Comparison of ENCODE assay signal across 23 cellular contexts in genomic region chr19:42436006-42436405, GRCh38. TPM values are rescaled to one million over a fixed set of nuclear protein-coding genes. Genes with fewer than 3 reads are reported as not detected.
DNase-seq lines count a peak whose midpoint lies in the region; ATAC-seq, FAIRE-seq and TF ChIP-seq lines count a peak whose summit lies in the region.
"Had no signal": no experiment of that assay in that cellular context is flagged by ENCODE, and none has a peak within 500 bp of the region (broad histone marks: within the 10 kb centered on the region; RNA-seq: fewer than 3 reads in every experiment).

No MANE protein-coding gene starts in this region.

- ATAC-seq in HepG2 (no peak), right lobe of liver (no peak), upper lobe of right lung (peak; percentile 8), GM21515 (IDR thresholded peaks at IDR 0.05; ENCODE audit: unreplicated experiment) (no peak)
- ATAC-seq: A549; HCT116; psoas muscle; stimulated activated naive CD8-positive, alpha-beta T cell treated with anti-CD3 and anti-CD28 coated beads, Interleukin-15, Interleukin-2, amounts not matched to agents 100 U/mL and 50 U/mL, for 24 hours had no signal

- peak overlapping the region; percentile 31 for H3K4me2 ChIP-seq in HepG2 (ENCODE audit: low read depth, low read length)
- H3K4me2 ChIP-seq: A549, neural progenitor cell had no signal

- TF ChIP-seq EP300 in HepG2 (IDR thresholded peaks at IDR 0.05; ENCODE audit: low read depth in 2 of 2, low read length in 2 of 2) (peak in 1 of 2 experiments; percentile 27; a peak in 1 of 4 replicates), HepG2 (CRISPR knock-in tag; IDR thresholded peaks at IDR 0.05; ENCODE audit: borderline replicate concordance) (no peak)

- no peaks in the 10 kb centered on the region for H3K79me2 ChIP-seq in HepG2 (ENCODE audit: insufficient read depth, low read length)

- DNase-seq in HepG2 (ENCODE audit: low spot score) = peak; percentile 42
- DNase-seq in right lobe of liver = no peak
- DNase-seq in RPMI7951 (ENCODE audit: low read depth) = peak; percentile 20
- peak; percentile 70 for DNase-seq in fibroblast of villous mesenchyme (ENCODE audit: low read depth)
- no peak for DNase-seq in upper lobe of right lung
- DNase-seq in activated CD4-positive, alpha-beta T cell treated with anti-CD3 and anti-CD28 coated beads for 48 hours = no peak
- DNase-seq in OCI-M1 (lab: John Stamatoyannopoulos, UW) = no peak
- DNase-seq: activated naive CD4-positive, alpha-beta T cell treated with anti-CD3 and anti-CD28 coated beads, Interleukin-2, amount 10 ng/mL, durations not matched to agents 7 days and 5 days; CD4-positive, CD25-positive, alpha-beta regulatory T cell; endodermal cell; foreskin melanocyte; KBM-7; kidney glomerular epithelial cell; NCI-H1092; psoas muscle; stimulated activated naive CD8-positive, alpha-beta T cell treated with anti-CD3 and anti-CD28 coated beads, Interleukin-15, Interleukin-2, amounts not matched to agents 100 U/mL and 50 U/mL, for 24 hours had no signal

- H3K27me3 ChIP-seq in HepG2 (ENCODE audit: control insufficient read depth in 1 of 2, insufficient read depth in 2 of 2, low read length in 2 of 2) = no peaks in the 10 kb centered on the region
- no peaks in the 10 kb centered on the region for H3K27me3 ChIP-seq in right lobe of liver
- H3K27me3 ChIP-seq in upper lobe of right lung = no peaks in the 10 kb centered on the region
- H3K27me3 ChIP-seq: neural progenitor cell, upper lobe of left lung had no signal

- TF ChIP-seq POLR2A in HepG2 (IDR thresholded peaks at IDR 0.05; ENCODE audit: insufficient read depth in 1 of 2, low read depth in 2 of 2, low read length in 2 of 2) = no peak
- no peak for TF ChIP-seq POLR2A in right lobe of liver (IDR thresholded peaks at IDR 0.05)

- WGBS in HepG2 (ENCODE audit: low lambda C conversion rate) = 16% methylated on average over 3 of the region's 3 CpGs
- WGBS in right lobe of liver (ENCODE audit: insufficient coverage, low coverage, low lambda C conversion rate, missing lambda C conversion rate) = 53% methylated on average over 3 of the region's 3 CpGs

- in situ Hi-C loops in HepG2 (cut with HindIII; ENCODE audit: extremely low pct_ligation_motif_present, low pct_unique_long_range_greater_than_20kb) = no loop called here

- H3K9ac ChIP-seq in HepG2 (ENCODE audit: insufficient read depth, low read depth, low read length) = no peak overlapping the region
- H3K9ac ChIP-seq: neural progenitor cell had no signal

- POLR2A ChIA-PET in HepG2 (lab: Yijun Ruan, JAX) = no interaction called here

- H2AFZ ChIP-seq in HepG2 (ENCODE audit: low read length) = no peak overlapping the region
- H2AFZ ChIP-seq: neural progenitor cell had no signal

- no peak for TF ChIP-seq CTCF in HepG2 (CRISPR knock-in tag; IDR thresholded peaks at IDR 0.05)
- TF ChIP-seq CTCF in right lobe of liver (IDR thresholded peaks at IDR 0.05) = no peak
- TF ChIP-seq CTCF in fibroblast of villous mesenchyme (IDR thresholded peaks at IDR 0.05; ENCODE audit: insufficient read depth, low read depth, low read length) = no peak
- TF ChIP-seq CTCF in upper lobe of right lung (IDR thresholded peaks at IDR 0.05) = no peak

- CTCF ChIA-PET in HepG2 (lab: Yijun Ruan, JAX; ENCODE audit: low intra/inter-chr PET ratio, low total read pairs) = no interaction called here

- H3K36me3 ChIP-seq in HepG2 (replicated peaks in 1 of 2; ENCODE audit: control insufficient read depth in 1 of 2, insufficient read depth in 2 of 2, low read length in 2 of 2) (no peaks in the 10 kb centered on the region), right lobe of liver (no peaks in the 10 kb centered on the region), upper lobe of right lung (peaks cover 9% of the 10 kb centered on the region)
- H3K36me3 ChIP-seq: neural progenitor cell, upper lobe of left lung had no signal

- H3K27ac ChIP-seq in HepG2 (ENCODE audit: extremely low read length, insufficient read depth, low read length) (no peak overlapping the region), right lobe of liver (peak overlapping the region in 1 of 3 donors; percentile 18), upper lobe of right lung (no peak overlapping the region)
- H3K27ac ChIP-seq: A549, neural progenitor cell, psoas muscle had no signal

- no TSS peak for BruUV-seq in HepG2 (replicated peaks; lab: Mats Ljungman, UMichigan)

- no peaks in the 10 kb centered on the region for H4K20me1 ChIP-seq in HepG2 (ENCODE audit: insufficient read depth, low read length)

- H3K9me3 ChIP-seq in HepG2 (ENCODE audit: low read length) = no peaks in the 10 kb centered on the region
- no peaks in the 10 kb centered on the region for H3K9me3 ChIP-seq in right lobe of liver
- H3K9me3 ChIP-seq in upper lobe of right lung = no peaks in the 10 kb centered on the region
- H3K9me3 ChIP-seq: A549, psoas muscle, upper lobe of left lung had no signal

- no peak for TF ChIP-seq RAD21 in HepG2 (CRISPR knock-in tag; IDR thresholded peaks at IDR 0.05)

- H3K4me1 ChIP-seq in HepG2 (ENCODE audit: insufficient read depth, low read length) (peaks cover 73% of the 10 kb centered on the region), right lobe of liver (peaks cover 0 to 18% (median 5%) of the 10 kb centered on the region in 4 donors), upper lobe of right lung (peaks cover 47% of the 10 kb centered on the region)

- H3K4me3 ChIP-seq in HepG2 (replicated peaks in 1 of 3; ENCODE audit: insufficient read depth in 1 of 3, low read depth in 2 of 3, low read length in 3 of 3) = no peak overlapping the region
- no peak overlapping the region for H3K4me3 ChIP-seq in right lobe of liver
- no peak overlapping the region for H3K4me3 ChIP-seq in fibroblast of villous mesenchyme (ENCODE audit: low read depth, low read length)
- H3K4me3 ChIP-seq in upper lobe of right lung = no peak overlapping the region
- H3K4me3 ChIP-seq: A549, neural progenitor cell, psoas muscle, upper lobe of left lung had no signal

- intact Hi-C loops in HepG2 (cut with micrococcal nuclease; ENCODE audit: unreplicated experiment) = no loop called here
- intact Hi-C loops in right lobe of liver (cut with DNase I) = no loop called here
- intact Hi-C loops in upper lobe of right lung (cut with DNase I) = no loop called here

- FAIRE-seq in HepG2 (lab: Jason Lieb, UNC) = peak; percentile 8
- FAIRE-seq: astrocyte had no signal

RNA-seq across cellular contexts. Expression of gene CXCL17, which starts 6.7 kb away (rescaled TPM):
- total RNA-seq in HepG2 (2016; rRNA removed; fragmentation: Illumina TruSeq; extraction: Trizol) = not detected in 2 replicates
- total RNA-seq in HepG2 (2016; cell fraction: cytosol; rRNA removed; fragmentation: Illumina TruSeq; extraction: Trizol; ENCODE audit: low read depth) = not detected in 2 replicates
- not detected in 2 replicates for total RNA-seq in HepG2 (2016; cell fraction: insoluble cytoplasmic fraction; rRNA removed; fragmentation: Illumina TruSeq; extraction: Trizol)
- total RNA-seq in HepG2 (2016; cell fraction: membrane; rRNA removed; fragmentation: Illumina TruSeq; extraction: Trizol) = not detected in 2 replicates
- not detected in 2 replicates for total RNA-seq in HepG2 (2016; cell fraction: nucleus; rRNA removed; fragmentation: Illumina TruSeq; extraction: Trizol)
- polyA plus RNA-seq in HepG2 (2011; rRNA removed) = 0.10 and 0.12 TPM in 2 replicates
- 0.06 and 0.07 TPM in 2 replicates for polyA plus RNA-seq in HepG2 (2011; cell fraction: cytosol; rRNA removed)
- not detected in 2 replicates for polyA plus RNA-seq in HepG2 (2011; cell fraction: nucleus; rRNA removed)
- 0.23 TPM in 1 of 2 replicates, not detected in the other for polyA plus RNA-seq in HepG2 (2012)
- not detected in 2 replicates for polyA plus RNA-seq in HepG2 (2016; cell fraction: cytosol; fragmentation: Illumina TruSeq; extraction: Trizol; ENCODE audit: low read depth)
- polyA plus RNA-seq in HepG2 (2016; cell fraction: insoluble cytoplasmic fraction; fragmentation: Illumina TruSeq; extraction: Trizol; ENCODE audit: low read depth) = not detected in 2 replicates
- polyA plus RNA-seq in HepG2 (2016; cell fraction: membrane; fragmentation: Illumina TruSeq; extraction: Trizol; ENCODE audit: low read depth) = not detected in 2 replicates
- polyA plus RNA-seq in HepG2 (2016; cell fraction: nucleus; fragmentation: Illumina TruSeq; extraction: Trizol; ENCODE audit: insufficient read depth, low read depth) = not detected in 2 replicates
- not detected in 2 replicates for polyA minus RNA-seq in HepG2 (2011; rRNA and poly(A)+ RNA removed; ENCODE audit: low replicate concordance)
- polyA minus RNA-seq in HepG2 (2011; cell fraction: cytosol; rRNA and poly(A)+ RNA removed) = not detected in 2 replicates
- not detected in 2 replicates for polyA minus RNA-seq in HepG2 (2011; cell fraction: nucleus; rRNA and poly(A)+ RNA removed)
- under 1 TPM in 1 of 6 experiments, not detected in 5; 0.29 TPM for total RNA-seq in right lobe of liver
- total RNA-seq in RPMI7951 (2014; rRNA removed; shearing (Covaris generic)) = not detected in 2 replicates
- not detected in 2 replicates for total RNA-seq in fibroblast of villous mesenchyme
- total RNA-seq in upper lobe of right lung = 150 TPM
- total RNA-seq: astrocyte; CD4-positive, CD25-positive, alpha-beta regulatory T cell; mononuclear cell; psoas muscle had no signal

RNA-seq across cellular contexts. Expression of gene LIPE, which starts 8.8 kb away (rescaled TPM):
- total RNA-seq in HepG2 (2016; rRNA removed; fragmentation: Illumina TruSeq; extraction: Trizol) = not detected in 2 replicates
- total RNA-seq in HepG2 (2016; cell fraction: cytosol; rRNA removed; fragmentation: Illumina TruSeq; extraction: Trizol; ENCODE audit: low read depth) = not detected in 2 replicates
- not detected in 2 replicates for total RNA-seq in HepG2 (2016; cell fraction: insoluble cytoplasmic fraction; rRNA removed; fragmentation: Illumina TruSeq; extraction: Trizol)
- total RNA-seq in HepG2 (2016; cell fraction: membrane; rRNA removed; fragmentation: Illumina TruSeq; extraction: Trizol) = not detected in 2 replicates
- not detected in 2 replicates for total RNA-seq in HepG2 (2016; cell fraction: nucleus; rRNA removed; fragmentation: Illumina TruSeq; extraction: Trizol)
- 0.20 TPM in 1 of 2 replicates, not detected in the other for polyA plus RNA-seq in HepG2 (2011; rRNA removed)
- polyA plus RNA-seq in HepG2 (2011; cell fraction: cytosol; rRNA removed) = 0.08 and 0.13 TPM in 2 replicates
- polyA plus RNA-seq in HepG2 (2011; cell fraction: nucleus; rRNA removed) = 0.03 TPM in 1 of 2 replicates, not detected in the other
- polyA plus RNA-seq in HepG2 (2012) = 0.13 and 0.15 TPM in 2 replicates
- not detected in 2 replicates for polyA plus RNA-seq in HepG2 (2016; cell fraction: cytosol; fragmentation: Illumina TruSeq; extraction: Trizol; ENCODE audit: low read depth)
- not detected in 2 replicates for polyA plus RNA-seq in HepG2 (2016; cell fraction: insoluble cytoplasmic fraction; fragmentation: Illumina TruSeq; extraction: Trizol; ENCODE audit: low read depth)
- polyA plus RNA-seq in HepG2 (2016; cell fraction: membrane; fragmentation: Illumina TruSeq; extraction: Trizol; ENCODE audit: low read depth) = not detected in 2 replicates
- not detected in 2 replicates for polyA plus RNA-seq in HepG2 (2016; cell fraction: nucleus; fragmentation: Illumina TruSeq; extraction: Trizol; ENCODE audit: insufficient read depth, low read depth)
- not detected in 2 replicates for polyA minus RNA-seq in HepG2 (2011; rRNA and poly(A)+ RNA removed; ENCODE audit: low replicate concordance)
- polyA minus RNA-seq in HepG2 (2011; cell fraction: cytosol; rRNA and poly(A)+ RNA removed) = not detected in 2 replicates
- polyA minus RNA-seq in HepG2 (2011; cell fraction: nucleus; rRNA and poly(A)+ RNA removed) = not detected in 2 replicates
- 1 to 10 TPM in 5 of 6 experiments, under 1 TPM in 1; 0.87 to 2.5 (median 1.8) TPM for total RNA-seq in right lobe of liver
- total RNA-seq in RPMI7951 (2014; rRNA removed; shearing (Covaris generic)) = 10.1 and 13.2 TPM in 2 replicates
- total RNA-seq in fibroblast of villous mesenchyme = 2.3 and 3.0 TPM in 2 replicates
- 3.9 TPM for total RNA-seq in upper lobe of right lung

RNA-seq across cellular contexts. Expression of gene CNFN, which starts 45.9 kb away (rescaled TPM):
- total RNA-seq in HepG2 (2016; rRNA removed; fragmentation: Illumina TruSeq; extraction: Trizol) (0.35 TPM in 1 of 2 replicates, not detected in the other), right lobe of liver (not detected), fibroblast of villous mesenchyme (0.32 TPM in 1 of 2 replicates, not detected in the other), upper lobe of right lung (0.87 TPM)
- total RNA-seq in HepG2 (2016; cell fraction: cytosol; rRNA removed; fragmentation: Illumina TruSeq; extraction: Trizol; ENCODE audit: low read depth) = not detected in 2 replicates
- total RNA-seq in HepG2 (2016; cell fraction: insoluble cytoplasmic fraction; rRNA removed; fragmentation: Illumina TruSeq; extraction: Trizol) = not detected in 2 replicates
- total RNA-seq in HepG2 (2016; cell fraction: membrane; rRNA removed; fragmentation: Illumina TruSeq; extraction: Trizol) = not detected in 2 replicates
- total RNA-seq in HepG2 (2016; cell fraction: nucleus; rRNA removed; fragmentation: Illumina TruSeq; extraction: Trizol) = not detected in 2 replicates
- 1.0 and 1.1 TPM in 2 replicates for polyA plus RNA-seq in HepG2 (2011; rRNA removed)
- polyA plus RNA-seq in HepG2 (2011; cell fraction: cytosol; rRNA removed) = 0.68 and 1.7 TPM in 2 replicates
- 0.84 and 1.9 TPM in 2 replicates for polyA plus RNA-seq in HepG2 (2011; cell fraction: nucleus; rRNA removed)
- polyA plus RNA-seq in HepG2 (2012) = 1.2 and 1.7 TPM in 2 replicates
- 0.83 and 1.2 TPM in 2 replicates for polyA plus RNA-seq in HepG2 (2016; cell fraction: cytosol; fragmentation: Illumina TruSeq; extraction: Trizol; ENCODE audit: low read depth)
- 0.75 TPM in 1 of 2 replicates, not detected in the other for polyA plus RNA-seq in HepG2 (2016; cell fraction: insoluble cytoplasmic fraction; fragmentation: Illumina TruSeq; extraction: Trizol; ENCODE audit: low read depth)
- polyA plus RNA-seq in HepG2 (2016; cell fraction: membrane; fragmentation: Illumina TruSeq; extraction: Trizol; ENCODE audit: low read depth) = 1.1 and 1.3 TPM in 2 replicates
- not detected in 2 replicates for polyA plus RNA-seq in HepG2 (2016; cell fraction: nucleus; fragmentation: Illumina TruSeq; extraction: Trizol; ENCODE audit: insufficient read depth, low read depth)
- polyA minus RNA-seq in HepG2 (2011; rRNA and poly(A)+ RNA removed; ENCODE audit: low replicate concordance) = 1.3 TPM in 1 of 2 replicates, not detected in the other
- polyA minus RNA-seq in HepG2 (2011; cell fraction: cytosol; rRNA and poly(A)+ RNA removed) = not detected in 2 replicates
- polyA minus RNA-seq in HepG2 (2011; cell fraction: nucleus; rRNA and poly(A)+ RNA removed) = not detected in 2 replicates
- 1.1 TPM in 1 of 2 replicates, not detected in the other for total RNA-seq in RPMI7951 (2014; rRNA removed; shearing (Covaris generic))
- total RNA-seq: CD4-positive, CD25-positive, alpha-beta regulatory T cell; mononuclear cell; psoas muscle had no signal

Comparison
In these comparisons a context has a peak if more than half of its experiments do, and no peak if none do; other contexts are left out.
1. DNase-seq: peak in HepG2 (single experiment), RPMI7951 (single experiment) and fibroblast of villous mesenchyme (single experiment); none in right lobe of liver (0 of 3), upper lobe of right lung (single experiment), activated CD4-positive, alpha-beta T cell treated with anti-CD3 and anti-CD28 coated beads for 48 hours (single experiment) and OCI-M1 (single experiment).
2. RNA of gene CXCL17, which starts 6.7 kb away (total RNA-seq): 150 TPM in upper lobe of right lung (single experiment); 0.29 TPM in right lobe of liver, not detected in HepG2, not detected in RPMI7951 and not detected in fibroblast of villous mesenchyme; every median in the first group is over 100 times any median in the second.